In genomic region chr13:28442872-28443271, GRCh38 we compare ENCODE assay signal across 19 cellular contexts. TPM values are rescaled to one million over a fixed set of nuclear protein-coding genes. Genes with fewer than 3 reads are reported as not detected.
DNase-seq lines count a peak whose midpoint lies in the region; ATAC-seq and TF ChIP-seq lines count a peak whose summit lies in the region.
"Had no signal": no experiment of that assay in that cellular context is flagged by ENCODE, and none has a peak within 500 bp of the region (broad histone marks: within the 10 kb centered on the region; RNA-seq: fewer than 3 reads in every experiment).

No MANE protein-coding gene starts in this region.

- H3K4me1 ChIP-seq in GM23338 (ENCODE audit: insufficient read depth) (peaks cover 33% of the 10 kb centered on the region), heart right ventricle (peaks cover 0 to 49% (median 31%) of the 10 kb centered on the region in 9 donors), mesodermal cell (ENCODE audit: control insufficient read depth, insufficient read depth, low read length, poor library complexity, severe bottlenecking) (no peaks in the 10 kb centered on the region)
- H3K4me1 ChIP-seq: BE2C, SJSA1 had no signal

- H4K20me1 ChIP-seq in GM23338 (replicated peaks; ENCODE audit: insufficient read depth) = no peaks in the 10 kb centered on the region

- no peak overlapping the region for H3K4me3 ChIP-seq in GM23338
- H3K4me3 ChIP-seq in heart right ventricle = no peak overlapping the region
- H3K4me3 ChIP-seq in mesodermal cell (ENCODE audit: extremely low read depth, insufficient read depth, low read length, poor library complexity, severe bottlenecking) = no peak overlapping the region
- H3K4me3 ChIP-seq: SJSA1 had no signal

- ATAC-seq in GM23338 (no peak), WTC11 (no peak), heart right ventricle (peak in 7 of 8 donors; percentile 59 to 85 (median 68)), HG02973 (IDR thresholded peaks at IDR 0.05; ENCODE audit: unreplicated experiment) (no peak)
- no peak for ATAC-seq in activated naive CD4-positive, alpha-beta T cell treated with anti-CD3 and anti-CD28 coated beads, Interleukin-2, amount 50 U/mL, for 72 hours
- ATAC-seq: HCT116 had no signal

- peaks cover 19% of the 10 kb centered on the region; the same call in 1 of the 2 replicates for H3F3A ChIP-seq in GM23338 (replicated peaks; ENCODE audit: low read depth)

- POLR2A ChIA-PET in WTC11 (lab: Charles Lee) = interaction anchor here (0.5 kb wide), 1 partner anchor 33 kb away, joined by 3 read pairs; no protein-coding TSS in a partner anchor

- no peak overlapping the region for H2AFZ ChIP-seq in GM23338

- peaks cover 67% of the 10 kb centered on the region for H3K79me2 ChIP-seq in GM23338 (replicated peaks; ENCODE audit: insufficient read depth)

- H3K9me2 ChIP-seq in GM23338 (ENCODE audit: insufficient read depth) = no peaks in the 10 kb centered on the region

- 20 to 27% methylated on average over 3 of the region's 3 CpGs for WGBS in heart right ventricle, 2 donors
- WGBS in mesodermal cell (ENCODE audit: insufficient coverage in 2 of 2), 2 experiments = 100% methylated on average over 2 of the region's 3 CpGs

- H3K36me3 ChIP-seq in GM23338 (ENCODE audit: insufficient read depth) (peaks cover 6% of the 10 kb centered on the region), heart right ventricle (peaks cover 0 to 68% (median under 1%) of the 10 kb centered on the region in 9 donors), mesodermal cell (ENCODE audit: control insufficient read depth, insufficient read depth, low read length) (peaks cover 78% of the 10 kb centered on the region)
- H3K36me3 ChIP-seq: BE2C, SJSA1 had no signal

- TF ChIP-seq CTCF in GM23338 (conservative IDR thresholded peaks at IDR 0.05; ENCODE audit: low read depth in 2 of 2) (no peak), WTC11 (IDR thresholded peaks at IDR 0.05) (no peak), heart right ventricle (IDR thresholded peaks at IDR 0.05) (no peak)

- peaks cover 22% of the 10 kb centered on the region for H3K9me3 Mint-ChIP-seq in GM23338
- peaks cover 18% of the 10 kb centered on the region for H3K9me3 Mint-ChIP-seq in WTC11
- peaks cover 5 to 15% of the 10 kb centered on the region in 2 donors for H3K9me3 Mint-ChIP-seq in activated naive CD4-positive, alpha-beta T cell treated with anti-CD3 and anti-CD28 coated beads, Interleukin-2, amount 50 U/mL, for 72 hours

- H3K27ac Mint-ChIP-seq in GM23338 (peak overlapping the region; percentile 42), WTC11 (peak overlapping the region; percentile 43)
- no peak overlapping the region for H3K27ac Mint-ChIP-seq in activated naive CD4-positive, alpha-beta T cell treated with anti-CD3 and anti-CD28 coated beads, Interleukin-2, amount 50 U/mL, for 72 hours
- H3K27ac Mint-ChIP-seq: CD8-positive, alpha-beta memory T cell had no signal

- H3K27me3 Mint-ChIP-seq in GM23338 (ENCODE audit: insufficient read depth, low read depth, poor library complexity) (peaks cover 2% of the 10 kb centered on the region), WTC11 (ENCODE audit: low read depth) (no peaks in the 10 kb centered on the region)

- peaks cover 78% of the 10 kb centered on the region for H3K36me3 Mint-ChIP-seq in GM23338 (ENCODE audit: low read depth)
- H3K36me3 Mint-ChIP-seq in WTC11 = peaks cover 53% of the 10 kb centered on the region
- H3K36me3 Mint-ChIP-seq in activated naive CD4-positive, alpha-beta T cell treated with anti-CD3 and anti-CD28 coated beads, Interleukin-2, amount 50 U/mL, for 72 hours = peaks cover 14 to 23% of the 10 kb centered on the region in 2 donors

- H3K27me3 ChIP-seq in GM23338 (ENCODE audit: insufficient read depth) (no peaks in the 10 kb centered on the region), heart right ventricle (no peaks in the 10 kb centered on the region)
- H3K27me3 ChIP-seq: BE2C, SJSA1 had no signal

- H3K27ac ChIP-seq in GM23338 (ENCODE audit: low read depth) (peak overlapping the region; percentile 65), heart right ventricle (peak overlapping the region in 6 of 10 donors; percentile 12 to 41 (median 20)), mesodermal cell (ENCODE audit: low read depth, low read length, severe bottlenecking) (peak overlapping the region; percentile 41)
- H3K27ac ChIP-seq: SJSA1 had no signal

- CTCF ChIA-PET in WTC11 (lab: Charles Lee) = no interaction called here

- H3K4me1 Mint-ChIP-seq in GM23338 (peaks cover 47% of the 10 kb centered on the region), WTC11 (peaks cover 48% of the 10 kb centered on the region)
- H3K4me1 Mint-ChIP-seq: CD8-positive, alpha-beta memory T cell had no signal

- no peak overlapping the region for H3K4me3 Mint-ChIP-seq in GM23338
- H3K4me3 Mint-ChIP-seq in WTC11 = no peak overlapping the region
- H3K4me3 Mint-ChIP-seq: CD8-positive, alpha-beta memory T cell had no signal

- no peak overlapping the region for H3K4me2 ChIP-seq in GM23338

- H3K9me3 ChIP-seq in heart right ventricle (peaks cover 0 to 53% (median 7%) of the 10 kb centered on the region in 11 donors), mesodermal cell (ENCODE audit: control insufficient read depth, low read length) (peaks cover 1% of the 10 kb centered on the region)
- H3K9me3 ChIP-seq: BE2C, SJSA1 had no signal

- intact Hi-C loops in heart right ventricle (cut with DNase I) = no loop called here

- no peak for DNase-seq in GM23338 (ENCODE audit: low spot score)
- no peak for DNase-seq in WTC11 (ENCODE audit: low spot score)
- DNase-seq in heart right ventricle = peak in 1 of 2 donors; percentile 18
- DNase-seq in DMS 273 treated with DMSO at 0.1 percent for 48 hours (lab: John Stamatoyannopoulos, UW) = no peak
- no peak for DNase-seq in activated naive CD4-positive, alpha-beta T cell treated with anti-CD3 and anti-CD28 coated beads, Interleukin-2, amount 50 U/mL, for 72 hours (ENCODE audit: low spot score in 2 of 2)
- DNase-seq: BE2C; CD8-positive, alpha-beta memory T cell; NCI-H1092 treated with DMSO at 0.1 percent for 48 hours; NCI-H1694 treated with DMSO at 0.1 percent for 48 hours; NCI-H345; NK-92 treated with Interleukin-12 subunit alpha and Interleukin-12 subunit beta, amount 100 ng/mL, for 24 hours; OCI-M1; RPMI8226 had no signal

TF ChIP-seq in GM23338, 12 proteins besides CTCF, POLR2A, EP300 and RAD21 (continues in another document):
- TF ChIP-seq REST (IDR thresholded peaks at IDR 0.05; ENCODE audit: unreplicated experiment) = no peak

TF ChIP-seq in WTC11, 78 proteins besides CTCF, POLR2A, EP300 and RAD21 (continues in another document):
- TF ChIP-seq ZNF532 (CRISPR knock-in tag; IDR thresholded peaks at IDR 0.05; ENCODE audit: borderline replicate concordance) (no peak), ZNF263 (CRISPR knock-in tag; IDR thresholded peaks at IDR 0.05; ENCODE audit: low read depth) (no peak), ERG (CRISPR knock-in tag; IDR thresholded peaks at IDR 0.05) (no peak), HMGA2 (CRISPR knock-in tag; IDR thresholded peaks at IDR 0.05) (no peak), KAT7 (CRISPR knock-in tag; IDR thresholded peaks at IDR 0.05; ENCODE audit: borderline replicate concordance) (no peak)

RNA-seq across cellular contexts. Expression of gene FLT1, which starts 52.1 kb away (rescaled TPM):
- 112 and 116 TPM in 2 replicates for total RNA-seq in GM23338 (2014; rRNA removed; shearing (Covaris generic))
- polyA plus RNA-seq in GM23338 (2016; fragmentation: Nextera tagmentation; extraction: Ambion mirVana) (22.3 and 26.8 TPM in 2 replicates), heart right ventricle (10 to 100 TPM; 15.2 to 22.9 TPM)
- total RNA-seq in WTC11 (2021) (66.3 to 71.0 TPM (median 66.8 TPM) in 3 replicates), heart right ventricle (10 to 100 TPM; 34.9 to 76.3 (median 47.2) TPM)
- polyA plus RNA-seq in mesodermal cell (2013, experiment 1 of 2) = 534 TPM
- polyA plus RNA-seq in mesodermal cell (2013, experiment 2 of 2) = 463 TPM
- 10 to 100 TPM in 1 of 2 donors, 1 to 10 TPM in 1; 4.0 to 25.5 TPM for total RNA-seq in activated naive CD4-positive, alpha-beta T cell treated with anti-CD3 and anti-CD28 coated beads, Interleukin-2, amount 50 U/mL, for 72 hours
- total RNA-seq: HT-29, MCF 10A had no signal
- polyA plus RNA-seq: CD8-positive, alpha-beta memory T cell had no signal

Comparison
In these comparisons a context has a peak if more than half of its experiments do, and no peak if none do; other contexts are left out.
1. ATAC-seq: peak in heart right ventricle (7 of 8); none in GM23338 (single experiment), WTC11 (single experiment), HG02973 (single experiment) and activated naive CD4-positive, alpha-beta T cell treated with anti-CD3 and anti-CD28 coated beads, Interleukin-2, amount 50 U/mL, for 72 hours (0 of 2).
2. H3K27ac Mint-ChIP-seq: peak in GM23338 (single experiment) and WTC11 (single experiment); none in activated naive CD4-positive, alpha-beta T cell treated with anti-CD3 and anti-CD28 coated beads, Interleukin-2, amount 50 U/mL, for 72 hours (0 of 2).
3. Peak in every context shown above with its lines, with median percentiles within 50 percentile points of each other: H3K27ac ChIP-seq.